19 cellular contexts compared by ENCODE assay signal in genomic region chr18:13712400-13713131, GRCh38. TPM values are rescaled to one million over a fixed set of nuclear protein-coding genes. Genes with fewer than 3 reads are reported as not detected.
DNase-seq lines count a peak whose midpoint lies in the region; ATAC-seq and TF ChIP-seq lines count a peak whose summit lies in the region.
"Had no signal": no experiment of that assay in that cellular context is flagged by ENCODE, and none has a peak within 500 bp of the region (broad histone marks: within the 10 kb centered on the region; RNA-seq: fewer than 3 reads in every experiment).

No MANE protein-coding gene starts in this region.

- peak overlapping the region; percentile 24 for H3K4me2 ChIP-seq in H9 (ENCODE audit: insufficient read depth, insufficient read length, low read length)

- no peak overlapping the region for H3K56ac ChIP-seq in H9 (ENCODE audit: insufficient read length, low read depth, low read length)

- peaks cover 3 to 21% of the 10 kb centered on the region in 2 experiments; a peak in 3 of 5 replicates for H3K9me3 Mint-ChIP-seq in H9

- no peak overlapping the region for H4K5ac ChIP-seq in H9 (ENCODE audit: insufficient read length, low read depth, low read length)

- no peak overlapping the region for H2AFZ ChIP-seq in H9 (ENCODE audit: low read length)

- no peak overlapping the region for H4K8ac ChIP-seq in H9 (replicated peaks; ENCODE audit: insufficient read length, low read depth, low read length)

- H2BK15ac ChIP-seq in H9 (ENCODE audit: low read depth, low read length) = no peak overlapping the region

- H2BK5ac ChIP-seq in H9 (ENCODE audit: insufficient read length, low read length) = no peak overlapping the region

- H2BK120ac ChIP-seq in H9 (ENCODE audit: low read depth, low read length, poor library complexity, severe bottlenecking) = no peak overlapping the region

- TF ChIP-seq RAD21 in liver (IDR thresholded peaks at IDR 0.05) = no peak

- H3K23ac ChIP-seq in H9 (ENCODE audit: insufficient read length, low read depth, low read length) = no peak overlapping the region

- no peaks in the 10 kb centered on the region for H3K23me2 ChIP-seq in H9 (ENCODE audit: insufficient read length, low read depth, low read length, poor library complexity, severe bottlenecking)

- H3K79me1 ChIP-seq in H9 (ENCODE audit: insufficient read depth, low read depth, low read length, poor library complexity, severe bottlenecking) = peaks cover 6% of the 10 kb centered on the region

- no peak overlapping the region for H3T11ph ChIP-seq in H9 (ENCODE audit: low read length)

- DNase-seq in H9 (no peak), SK-MEL-5 (ENCODE audit: low read depth, low spot score) (peak; percentile 43), epithelial cell of prostate (ENCODE audit: low read depth, low spot score) (no peak), mesenteric fat pad (ENCODE audit: low spot score) (no peak), NCI-H446 (lab: John Stamatoyannopoulos, UW) (no peak)
- DNase-seq: AML-193, GF-D8, H7, MV-4-11, NCI-H1417, NCI-H1930, NCI-H2171 treated with DMSO at 0.1 percent for 48 hours, NCI-H748 treated with DMSO at 0.1 percent for 48 hours, OCI-M1, RPMI8226 had no signal

- no peaks in the 10 kb centered on the region for H4K20me1 ChIP-seq in H9 (ENCODE audit: control insufficient read depth, insufficient read depth, insufficient read length)

- no peak overlapping the region for H3K14ac ChIP-seq in H9 (ENCODE audit: insufficient read depth, low read length)

- no peak overlapping the region for H2BK12ac ChIP-seq in H9 (ENCODE audit: insufficient read length, low read depth, low read length)

- peak overlapping the region; percentile 47 for H3K18ac ChIP-seq in H9 (ENCODE audit: insufficient read length, low read depth, low read length)

- no peak overlapping the region for H4K91ac ChIP-seq in H9 (ENCODE audit: insufficient read length, low read depth, low read length)

- H3K27me3 Mint-ChIP-seq in H9 (ENCODE audit: low read depth) = no peaks in the 10 kb centered on the region

- H3K4me3 Mint-ChIP-seq in H9 = no peak overlapping the region
- H3K4me3 Mint-ChIP-seq: CD14-positive monocyte had no signal

- H3K4me1 ChIP-seq in H9 (ENCODE audit: insufficient read depth, low read length) = peaks cover 7% of the 10 kb centered on the region; the same call in 1 of the 2 replicates
- peaks cover 0 to 24% (median 11%) of the 10 kb centered on the region in 4 donors for H3K4me1 ChIP-seq in liver (ENCODE audit: control insufficient read depth in 4 of 4, insufficient read depth in 4 of 4, low read length in 3 of 4)
- H3K4me1 ChIP-seq: SJSA1 had no signal

- H3K27ac ChIP-seq in H9 (ENCODE audit: insufficient read length, low read depth, low read length) (no peak overlapping the region), epithelial cell of prostate (peak overlapping the region; percentile 100), liver (ENCODE audit: low read depth in 1 of 2, low read length in 2 of 2) (no peak overlapping the region)
- H3K27ac ChIP-seq: SJSA1 had no signal

- in situ Hi-C loops in SK-MEL-5 (cut with HindIII; ENCODE audit: low pct_unique_long_range_greater_than_20kb, low sequenced_read_pairs) = no loop called here

- no peak overlapping the region for H3K4ac ChIP-seq in H9 (ENCODE audit: low read depth, low read length)

- no peak for TF ChIP-seq CTCF in H9 (conservative IDR thresholded peaks at IDR 0.05)
- TF ChIP-seq CTCF in liver (IDR thresholded peaks at IDR 0.05; ENCODE audit: low read depth, low read length, missing input control) = no peak

- H3K36me3 ChIP-seq in liver (ENCODE audit: control insufficient read depth in 4 of 4, insufficient read depth in 3 of 4, low read depth in 1 of 4, low read length in 3 of 4) = no peaks in the 10 kb centered on the region
- H3K36me3 ChIP-seq: SJSA1 had no signal

- H3K27me3 ChIP-seq in H9 (ENCODE audit: insufficient read depth, low read length) (no peaks in the 10 kb centered on the region), liver (ENCODE audit: control insufficient read depth in 4 of 4, insufficient read depth in 4 of 4, low read length in 3 of 4) (no peaks in the 10 kb centered on the region)
- H3K27me3 ChIP-seq: SJSA1 had no signal

- peaks cover 3 to 17% (median 17%) of the 10 kb centered on the region in 3 experiments for H3K36me3 Mint-ChIP-seq in H9 (ENCODE audit: insufficient read depth in 1 of 3, low read depth in 3 of 3)

- WGBS in H9 (ENCODE audit: extremely low coverage, insufficient read length, low lambda C conversion rate) = no CpG with 5 or more reads among the region's 8 CpGs
- 57% methylated on average over 8 of the region's 8 CpGs for WGBS in liver

- H3K4me3 ChIP-seq in liver (ENCODE audit: low read depth in 1 of 3, low read length in 3 of 3) = no peak overlapping the region
- H3K4me3 ChIP-seq: SJSA1 had no signal

- H2BK20ac ChIP-seq in H9 (ENCODE audit: low read depth, low read length, poor library complexity, severe bottlenecking) = no peak overlapping the region

- H3K4me1 Mint-ChIP-seq in H9 = peaks cover 25 to 29% of the 10 kb centered on the region in 2 experiments

- H3K9me3 ChIP-seq in H9 (ENCODE audit: control insufficient read depth, low read depth, low read length) (no peaks in the 10 kb centered on the region), liver (ENCODE audit: control insufficient read depth in 4 of 4, low read length in 3 of 4) (no peaks in the 10 kb centered on the region)

- ATAC-seq in HG02938 (IDR thresholded peaks at IDR 0.05; ENCODE audit: unreplicated experiment) = no peak

- no peak overlapping the region for H3K9ac ChIP-seq in H9 (ENCODE audit: extremely low read depth, insufficient read length, low read length)
- H3K9ac ChIP-seq in liver (ENCODE audit: low read depth in 1 of 2, low read length in 2 of 2) = no peak overlapping the region

- H3K79me2 ChIP-seq in H9 (ENCODE audit: insufficient read depth, low read length) = peaks cover 10% of the 10 kb centered on the region; the same call in 1 of the 2 replicates

- H2AK5ac ChIP-seq in H9 (ENCODE audit: insufficient read length, low read length) = no peak overlapping the region

- peak overlapping the region; percentile 35 to 71 (median 56); a peak in 6 of 7 replicates for H3K27ac Mint-ChIP-seq in H9
- H3K27ac Mint-ChIP-seq: CD14-positive monocyte had no signal

TF ChIP-seq in liver, 16 proteins besides CTCF, POLR2A, EP300 and RAD21:
- TF ChIP-seq GABPA (IDR thresholded peaks at IDR 0.05 in 1 of 2, conservative IDR thresholded peaks at IDR 0.05 in 1 of 2) (no peak), HNF4A (conservative IDR thresholded peaks at IDR 0.05) (peak; percentile 30 to 35), NR2F2 (IDR thresholded peaks at IDR 0.05) (no peak)

RNA-seq across cellular contexts. Expression of gene FAM210A, which starts 13.8 kb away (rescaled TPM):
- total RNA-seq in H9 (2021) (21.3 and 22.5 TPM in 2 replicates), liver (10 to 100 TPM; 12.3 to 18.3 TPM), mesenteric fat pad (17.3 TPM)
- 124 and 142 TPM in 2 replicates for total RNA-seq in SK-MEL-5 (2014; rRNA removed; shearing (Covaris generic))
- 102 and 122 TPM in 2 replicates for polyA plus RNA-seq in SK-MEL-5 (2015; cell fraction: cytosol; rRNA removed)
- 42.9 and 50.5 TPM in 2 replicates for polyA plus RNA-seq in SK-MEL-5 (2015; cell fraction: nucleus; rRNA removed)
- polyA plus RNA-seq in liver = 10 to 100 TPM; 10.5 to 12.8 TPM

RNA-seq across cellular contexts. Expression of gene RNMT, which starts 13.9 kb away (rescaled TPM):
- 61.8 and 66.3 TPM in 2 replicates for total RNA-seq in H9 (2021)
- 80.9 and 90.1 TPM in 2 replicates for total RNA-seq in SK-MEL-5 (2014; rRNA removed; shearing (Covaris generic))
- 53.4 and 75.7 TPM in 2 replicates for polyA plus RNA-seq in SK-MEL-5 (2015; cell fraction: cytosol; rRNA removed)
- 149 TPM in 2 replicates for polyA plus RNA-seq in SK-MEL-5 (2015; cell fraction: nucleus; rRNA removed)
- 10 to 100 TPM; 10.0 to 12.6 TPM for total RNA-seq in liver
- 10 to 100 TPM in 1 of 2 donors, 1 to 10 TPM in 1; 4.9 to 23.1 TPM for polyA plus RNA-seq in liver
- total RNA-seq in mesenteric fat pad = 23.2 TPM
